In the genomic region with DNA sequence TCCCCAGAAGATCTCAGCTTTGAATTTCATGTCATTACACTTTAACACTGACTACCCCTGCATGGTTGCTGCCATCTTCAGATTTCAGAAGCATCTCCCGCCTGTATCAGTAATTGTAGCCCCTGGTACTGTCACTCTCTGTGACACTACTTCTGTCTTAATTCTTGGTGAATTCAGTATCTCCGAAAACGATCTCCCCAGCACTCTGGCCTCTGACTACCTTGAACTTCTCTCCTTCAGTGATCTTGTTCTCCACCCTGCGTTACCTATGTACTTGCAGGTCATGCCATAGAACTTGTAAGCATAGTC, we compare ENCODE assay signal across 16 cellular contexts. TPM values are rescaled to one million over a fixed set of nuclear protein-coding genes. Genes with fewer than 3 reads are reported as not detected.
DNase-seq lines count a peak whose midpoint lies in the region; ATAC-seq, FAIRE-seq and TF ChIP-seq lines count a peak whose summit lies in the region.
"Had no signal": no experiment of that assay in that cellular context is flagged by ENCODE, and none has a peak within 500 bp of the region (broad histone marks: within the 10 kb centered on the region; RNA-seq: fewer than 3 reads in every experiment).

No MANE protein-coding gene starts in this region.

- no peak for TF ChIP-seq EP300 in H1 (IDR thresholded peaks at IDR 0.05; ENCODE audit: borderline replicate concordance in 1 of 2, low read depth in 2 of 2, low read length in 2 of 2)

- no peaks in the 10 kb centered on the region for H3K9me2 ChIP-seq in Loucy (replicated peaks; ENCODE audit: low read depth, low read length)

- H3K23ac ChIP-seq in H1 (ENCODE audit: insufficient read length), result no peak overlapping the region

- DNase-seq in GM13976 (ENCODE audit: low spot score) (no peak), H1 (ENCODE audit: low read depth in 1 of 2, low spot score in 2 of 2) (no peak), NCI-H2029 treated with DMSO at 0.1 percent for 48 hours (lab: John Stamatoyannopoulos, UW) (no peak)
- DNase-seq: esophagus squamous epithelium, NCI-H2107 had no signal

- H2BK12ac ChIP-seq in H1 (ENCODE audit: low read depth, low read length), result peak overlapping the region; percentile 86; the same call in 1 of the 2 replicates

- H2AK5ac ChIP-seq in H1 (ENCODE audit: low read depth, low read length), result no peak overlapping the region

- peak; percentile 3 for TF ChIP-seq CTCF in GM13976 (IDR thresholded peaks at IDR 0.05; ENCODE audit: borderline replicate concordance, control extremely low read depth, extremely low read depth, insufficient read depth, missing control alignments)
- no peak for TF ChIP-seq CTCF in Loucy (conservative IDR thresholded peaks at IDR 0.05; ENCODE audit: low read length)
- TF ChIP-seq CTCF in H1 (IDR thresholded peaks at IDR 0.05; ENCODE audit: control extremely low read depth in 1 of 3, insufficient read depth in 1 of 3, low read depth in 1 of 3, low read length in 3 of 3), result no peak

- no peaks in the 10 kb centered on the region for H3F3A ChIP-seq in Loucy (ENCODE audit: low read depth)

- H3K56ac ChIP-seq in H1 (replicated peaks; ENCODE audit: insufficient read length, low read depth, low read length), result no peak overlapping the region

- no peak overlapping the region for H3K4me2 ChIP-seq in Loucy (ENCODE audit: low read depth, low read length, poor library complexity, severe bottlenecking)
- no peak overlapping the region for H3K4me2 ChIP-seq in H1 (ENCODE audit: insufficient read depth in 1 of 2, low read depth in 2 of 2, low read length in 2 of 2)

- no peaks in the 10 kb centered on the region for H3K27me3 ChIP-seq in Loucy (ENCODE audit: insufficient read depth, low read length, poor library complexity, severe bottlenecking)
- H3K27me3 ChIP-seq in H1 (replicated peaks in 1 of 4; ENCODE audit: control insufficient read depth in 3 of 4, extremely low read depth in 1 of 4, insufficient read depth in 3 of 4, low read length in 3 of 4), result no peaks in the 10 kb centered on the region
- H3K27me3 ChIP-seq: esophagus squamous epithelium, pancreas, vagina had no signal

- H4K20me1 ChIP-seq in Loucy (ENCODE audit: insufficient read depth, low read length, poor library complexity, severe bottlenecking) (no peaks in the 10 kb centered on the region), H1 (replicated peaks in 1 of 2; ENCODE audit: control insufficient read depth in 1 of 2, insufficient read depth in 2 of 2, low read length in 2 of 2) (no peaks in the 10 kb centered on the region)

- peak overlapping the region; percentile 90; the same call in 1 of the 2 replicates for H2BK15ac ChIP-seq in H1 (ENCODE audit: low read length)

- H3K79me2 ChIP-seq in Loucy (ENCODE audit: insufficient read depth, low read length) (no peaks in the 10 kb centered on the region), H1 (ENCODE audit: control insufficient read depth in 1 of 2, insufficient read depth in 2 of 2, low read length in 2 of 2) (no peaks in the 10 kb centered on the region)

- 64% methylated on average over 4 of the region's 4 CpGs; no CpG with 5 or more reads in 1 of the 2 experiments for WGBS in H1 (ENCODE audit: extremely low coverage in 1 of 2, insufficient coverage in 1 of 2, insufficient read length in 1 of 2, insufficient replicate concordance in 2 of 2, low coverage in 1 of 2, low lambda C conversion rate in 2 of 2, missing lambda C conversion rate in 1 of 2), 2 experiments

- H3K79me1 ChIP-seq in H1 (ENCODE audit: low read depth, low read length), result no peaks in the 10 kb centered on the region

- H3K9me3 ChIP-seq in Loucy (ENCODE audit: insufficient read depth, low read depth, low read length), result no peaks in the 10 kb centered on the region
- no peaks in the 10 kb centered on the region for H3K9me3 ChIP-seq in H1 (ENCODE audit: insufficient read depth in 2 of 2, low read depth in 1 of 2, low read length in 1 of 2)
- H3K9me3 ChIP-seq: esophagus squamous epithelium, pancreas, vagina had no signal

- peaks cover 9% of the 10 kb centered on the region for H3K4me1 ChIP-seq in Loucy (ENCODE audit: insufficient read depth, low read length, poor library complexity, severe bottlenecking)
- H3K4me1 ChIP-seq in H1 (replicated peaks in 1 of 4; ENCODE audit: control insufficient read depth in 3 of 4, insufficient read depth in 4 of 4, low read length in 3 of 4), result peaks cover 0 to 2% (median under 1%) of the 10 kb centered on the region in 4 experiments; a peak in 2 of 7 replicates
- H3K4me1 ChIP-seq: vagina had no signal

- H2BK120ac ChIP-seq in H1 (replicated peaks; ENCODE audit: low read depth, low read length), result no peak overlapping the region

- no peak for FAIRE-seq in H1 (lab: Jason Lieb, UNC)

- no peak overlapping the region for H2BK20ac ChIP-seq in H1 (ENCODE audit: low read length)

- no peak for TF ChIP-seq POLR2A in H1 (IDR thresholded peaks at IDR 0.05; ENCODE audit: control extremely low read depth in 1 of 2, low read depth in 2 of 2, low read length in 2 of 2)

- in situ Hi-C loops in GM13976 (cut with MboI; ENCODE audit: low sequenced_read_pairs, unreplicated experiment), result loop anchor here (10.0 kb wide), 2 partner anchors 177 to 357 kb away; no protein-coding TSS in a partner anchor

- POLR2A ChIA-PET in H1 (lab: Charles Lee; ENCODE audit: partially characterized antibody), result no interaction called here

- CTCF ChIA-PET in H1 (lab: Charles Lee; ENCODE audit: partially characterized antibody), result interaction anchor here (0.6 to 8.7 kb wide), 46 partner anchors 9 to 552 kb away, joined by 3 to 79 read pairs (median 4); no protein-coding TSS in a partner anchor

- no peak overlapping the region for H4K8ac ChIP-seq in H1 (ENCODE audit: extremely low read depth, insufficient read depth, low read length)

- no peak overlapping the region for H3K14ac ChIP-seq in H1 (ENCODE audit: insufficient read length)

- H3K36me3 ChIP-seq in Loucy (ENCODE audit: insufficient read depth, low read length) (no peaks in the 10 kb centered on the region), H1 (ENCODE audit: control insufficient read depth in 2 of 4, insufficient read depth in 4 of 4, low read length in 3 of 4) (no peaks in the 10 kb centered on the region)
- H3K36me3 ChIP-seq: esophagus squamous epithelium, pancreas, vagina had no signal

- no peak overlapping the region for H3K27ac ChIP-seq in H1 (ENCODE audit: low read depth, low read length)
- H3K27ac ChIP-seq: esophagus squamous epithelium, HL-60, pancreas, SK-N-MC, vagina had no signal

- H3K23me2 ChIP-seq in H1 (ENCODE audit: low read depth, low read length), result no peaks in the 10 kb centered on the region

- ATAC-seq in GM21528 (IDR thresholded peaks at IDR 0.05; ENCODE audit: low FRiP score, unreplicated experiment) (peak; percentile 23), GM18873 (IDR thresholded peaks at IDR 0.05; ENCODE audit: low FRiP score, unreplicated experiment) (no peak), GM18511 (IDR thresholded peaks at IDR 0.05; ENCODE audit: unreplicated experiment) (no peak), GM18867 (IDR thresholded peaks at IDR 0.05; ENCODE audit: unreplicated experiment) (no peak)
- ATAC-seq: activated naive CD8-positive, alpha-beta T cell treated with anti-CD3 and anti-CD28 coated beads, Interleukin-2, amount 50 U/mL, for 24 hours had no signal

- peak overlapping the region; percentile 4; the same call in 1 of the 2 replicates for H2AFZ ChIP-seq in Loucy (ENCODE audit: low read length)
- H2AFZ ChIP-seq in H1 (ENCODE audit: low read length), result no peak overlapping the region

- no peak for TF ChIP-seq RAD21 in H1 (IDR thresholded peaks at IDR 0.05 in 1 of 2, conservative IDR thresholded peaks at IDR 0.05 in 1 of 2; ENCODE audit: low read depth in 2 of 2, low read length in 2 of 2)

- H3K9ac ChIP-seq in Loucy (ENCODE audit: low read depth, low read length, poor library complexity, severe bottlenecking) (no peak overlapping the region), H1 (replicated peaks in 1 of 4; ENCODE audit: extremely low read depth in 1 of 4, low read depth in 3 of 4, low read length in 3 of 4) (no peak overlapping the region)

- H4K5ac ChIP-seq in H1 (ENCODE audit: insufficient read length, low read depth, low read length), result no peak overlapping the region

- no peak overlapping the region for H3K4me3 ChIP-seq in Loucy (ENCODE audit: low read length, poor library complexity, severe bottlenecking)
- H3K4me3 ChIP-seq in H1 (ENCODE audit: extremely low read depth in 1 of 4, insufficient read depth in 2 of 4, low read depth in 3 of 4, low read length in 4 of 4), result no peak overlapping the region
- H3K4me3 ChIP-seq: esophagus squamous epithelium, K562, pancreas, SK-N-MC, vagina had no signal

- peak overlapping the region; percentile 28; the same call in 1 of the 2 replicates for H2BK5ac ChIP-seq in H1 (ENCODE audit: low read depth, low read length)

- no peak overlapping the region for H3K4ac ChIP-seq in H1 (replicated peaks; ENCODE audit: insufficient read length, low read depth, low read length)

- H4K91ac ChIP-seq in H1 (replicated peaks; ENCODE audit: insufficient read length, low read length), result no peak overlapping the region

- no peak overlapping the region for H3K18ac ChIP-seq in H1 (ENCODE audit: extremely low read depth, low read length)

TF ChIP-seq in H1, 55 proteins besides CTCF, POLR2A, EP300 and RAD21 (continues in another document):
- TF ChIP-seq MAFK (IDR thresholded peaks at IDR 0.05; ENCODE audit: low read depth, low read length), result no peak
- TF ChIP-seq TAF7 (optimal IDR thresholded peaks at IDR 0.05; ENCODE audit: borderline replicate concordance, low read depth, low read length), result no peak
- TF ChIP-seq YY1 (IDR thresholded peaks at IDR 0.05; ENCODE audit: low read depth, low read length), result no peak
- no peak for TF ChIP-seq POLR2AphosphoS5 (IDR thresholded peaks at IDR 0.05; ENCODE audit: low read depth, low read length)
- TF ChIP-seq, protein P1, sequence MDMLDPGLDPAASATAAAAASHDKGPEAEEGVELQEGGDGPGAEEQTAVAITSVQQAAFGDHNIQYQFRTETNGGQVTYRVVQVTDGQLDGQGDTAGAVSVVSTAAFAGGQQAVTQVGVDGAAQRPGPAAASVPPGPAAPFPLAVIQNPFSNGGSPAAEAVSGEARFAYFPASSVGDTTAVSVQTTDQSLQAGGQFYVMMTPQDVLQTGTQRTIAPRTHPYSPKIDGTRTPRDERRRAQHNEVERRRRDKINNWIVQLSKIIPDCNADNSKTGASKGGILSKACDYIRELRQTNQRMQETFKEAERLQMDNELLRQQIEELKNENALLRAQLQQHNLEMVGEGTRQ (IDR thresholded peaks at IDR 0.05; ENCODE audit: low read length), result no peak
- TF ChIP-seq SRF (IDR thresholded peaks at IDR 0.05; ENCODE audit: low read depth, low read length), result no peak
- TF ChIP-seq BACH1 (IDR thresholded peaks at IDR 0.05; ENCODE audit: low read length), result no peak

RNA-seq across cellular contexts. Expression of gene ABCG2, which starts 53.8 kb away (rescaled TPM):
- total RNA-seq in H1 (2021; fragmentation: NEBNext Ultra II Directional; extraction: Animal tissue kit (Norgen Biotek cat#: 25700)), result 3.4 and 4.6 TPM in 2 replicates
- 1.5 and 2.4 TPM in 2 replicates for polyA plus RNA-seq in H1 (2011; rRNA removed)
- 2.6 TPM for polyA plus RNA-seq in H1 (2011; cell fraction: cytosol; rRNA removed)
- polyA plus RNA-seq in H1 (2011; cell fraction: nucleus; rRNA removed), result 1.5 TPM
- polyA plus RNA-seq in H1 (2012, experiment 1 of 2), result 1.9 to 3.0 TPM (median 2.8 TPM) in 4 replicates
- polyA plus RNA-seq in H1 (2012, experiment 2 of 2), result 0.28 TPM
- polyA plus RNA-seq in H1 (2013, experiment 1 of 2), result 5.3 TPM
- 5.4 TPM for polyA plus RNA-seq in H1 (2013, experiment 2 of 2)
- polyA minus RNA-seq in H1 (2011; rRNA and poly(A)+ RNA removed), result 4.3 and 5.2 TPM in 2 replicates
- polyA minus RNA-seq in H1 (2011; cell fraction: cytosol; rRNA and poly(A)+ RNA removed), result 3.5 TPM
- 2.8 TPM for polyA minus RNA-seq in H1 (2011; cell fraction: nucleus; rRNA and poly(A)+ RNA removed)
